ENCODE assay signal across 10 cellular contexts in the genomic region with DNA sequence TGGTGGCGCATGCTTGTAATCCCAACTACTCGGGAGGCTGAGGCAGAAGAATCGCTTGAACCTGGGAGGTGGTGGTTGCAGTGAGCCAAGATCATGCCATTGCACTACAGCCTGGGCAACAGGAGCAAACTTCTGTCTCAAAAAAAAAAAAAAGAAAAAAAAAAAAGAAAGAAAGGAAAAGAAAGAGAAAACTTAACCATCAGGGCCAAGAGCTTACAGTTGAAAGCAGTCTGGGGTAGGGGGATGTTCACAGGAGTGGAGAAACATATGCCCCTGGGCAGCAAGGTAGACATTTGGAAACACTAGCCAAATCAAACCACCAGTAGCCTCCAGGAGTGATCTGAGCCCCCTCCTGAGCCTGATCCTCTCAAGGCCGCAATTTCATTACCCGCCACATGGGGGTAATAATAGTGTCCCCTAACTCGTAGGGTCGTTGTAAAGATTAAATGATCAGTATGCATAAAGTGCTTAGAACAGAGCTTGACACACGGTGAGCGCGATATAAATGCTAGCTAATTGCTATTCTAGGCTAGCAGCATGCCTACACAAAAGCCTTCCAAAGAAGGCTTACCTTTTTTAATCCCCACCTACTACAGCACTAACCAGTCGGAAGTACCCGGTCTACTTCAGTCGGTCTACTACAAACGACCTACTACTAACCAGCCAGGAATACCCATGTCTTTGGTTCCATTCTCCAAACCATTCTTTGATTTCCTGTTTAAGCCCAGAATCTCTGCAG.
A peak's percentile ranks its signal among the peaks of the same experiment; 100 is the strongest.
DNase-seq lines count a peak whose midpoint lies in the region; ATAC-seq, FAIRE-seq and TF ChIP-seq lines count a peak whose summit lies in the region.
"Had no signal": no experiment of that assay in that cellular context is flagged by ENCODE, and none has a peak within 500 bp of the region (broad histone marks: within the 10 kb centered on the region; RNA-seq: fewer than 3 reads in every experiment).

No MANE protein-coding gene starts in this region.

- DNase-seq in cardiac muscle cell (ENCODE audit: low read depth in 1 of 2, low spot score in 1 of 2) (no peak), right atrium auricular region (ENCODE audit: low spot score) (no peak), fibroblast of villous mesenchyme (ENCODE audit: low read depth) (no peak), urothelium cell line (ENCODE audit: low spot score) (peak; percentile 39), HT-29 (ENCODE audit: low spot score) (no peak), prostate gland (ENCODE audit: low spot score) (no peak), Right ventricle myocardium superior (no peak)
- DNase-seq: activated naive CD4-positive, alpha-beta T cell treated with anti-CD3 and anti-CD28 coated beads, Interleukin-2, amount 50 U/mL, for 16 hours; CD4-positive, alpha-beta memory T cell had no signal

- no peaks in the 10 kb centered on the region for H3K9me3 ChIP-seq in cardiac muscle cell (ENCODE audit: low read depth)
- no peaks in the 10 kb centered on the region for H3K9me3 ChIP-seq in right atrium auricular region
- no peaks in the 10 kb centered on the region for H3K9me3 ChIP-seq in prostate gland

- peak; percentile 29 for TF ChIP-seq CTCF in cardiac muscle cell (IDR thresholded peaks at IDR 0.05; ENCODE audit: low read depth, low read length)
- TF ChIP-seq CTCF in right atrium auricular region (IDR thresholded peaks at IDR 0.05) = peak in 1 of 2 donors; percentile 24
- peak; percentile 10 for TF ChIP-seq CTCF in fibroblast of villous mesenchyme (IDR thresholded peaks at IDR 0.05; ENCODE audit: insufficient read depth, low read depth, low read length)
- TF ChIP-seq CTCF in prostate gland (IDR thresholded peaks at IDR 0.05) = peak in 1 of 4 experiments; percentile 12

- no peak overlapping the region for H3K27ac ChIP-seq in cardiac muscle cell
- no peak overlapping the region for H3K27ac ChIP-seq in right atrium auricular region
- H3K27ac ChIP-seq in prostate gland = peak overlapping the region in 1 of 2 donors; percentile 89

- TF ChIP-seq POLR2A in prostate gland (IDR thresholded peaks at IDR 0.05) = no peak

- WGBS in prostate gland = 84% methylated on average over 14 of the region's 14 CpGs

- H3K4me3 ChIP-seq in cardiac muscle cell = no peak overlapping the region
- H3K4me3 ChIP-seq in right atrium auricular region = no peak overlapping the region
- H3K4me3 ChIP-seq in fibroblast of villous mesenchyme (ENCODE audit: low read depth, low read length) = no peak overlapping the region
- no peak overlapping the region for H3K4me3 ChIP-seq in prostate gland

- intact Hi-C loops in prostate gland (cut with DNase I) = loop anchor here (5.0 to 10.0 kb wide), 2 partner anchors 93 to 94 kb away; no protein-coding TSS in a partner anchor
- intact Hi-C loops in Right ventricle myocardium superior (cut with DNase I) = no loop called here

- FAIRE-seq in urothelium cell line (lab: Jason Lieb, UNC) = no peak

- H3K36me3 ChIP-seq in cardiac muscle cell (no peaks in the 10 kb centered on the region), right atrium auricular region (no peaks in the 10 kb centered on the region), prostate gland (no peaks in the 10 kb centered on the region)

- 0 out of 3 replicates have a peak, but pooled peaks have one; percentile 22 for ATAC-seq in SK-N-SH treated with all-trans-retinoic acid at 6 μM for 48 hours
- no peak for ATAC-seq in Right ventricle myocardium superior (ENCODE audit: poor library complexity)

- H3K27me3 ChIP-seq in cardiac muscle cell (peaks cover 15% of the 10 kb centered on the region), right atrium auricular region (no peaks in the 10 kb centered on the region), prostate gland (replicated peaks; ENCODE audit: insufficient read depth) (no peaks in the 10 kb centered on the region)

- H3K4me1 ChIP-seq in cardiac muscle cell (ENCODE audit: low read depth) (no peaks in the 10 kb centered on the region), right atrium auricular region (peaks cover 0 to 17% of the 10 kb centered on the region in 2 donors), prostate gland (replicated peaks) (no peaks in the 10 kb centered on the region)

TF ChIP-seq in SK-N-SH treated with all-trans-retinoic acid at 6 μM for 48 hours, 23 proteins besides CTCF, POLR2A, EP300 and RAD21:
- TF ChIP-seq CREB5 (CRISPR knock-in tag; IDR thresholded peaks at IDR 0.05; ENCODE audit: low read depth) (no peak), ARNTL (CRISPR knock-in tag; IDR thresholded peaks at IDR 0.05; ENCODE audit: borderline replicate concordance, low read depth) (no peak), GLIS3 (CRISPR knock-in tag; IDR thresholded peaks at IDR 0.05) (no peak), SNAI2 (CRISPR knock-in tag; IDR thresholded peaks at IDR 0.05) (no peak), ZC3H10 (CRISPR knock-in tag; IDR thresholded peaks at IDR 0.05) (no peak), TOX (CRISPR knock-in tag; IDR thresholded peaks at IDR 0.05; ENCODE audit: borderline replicate concordance) (no peak), TCF4 (CRISPR knock-in tag; IDR thresholded peaks at IDR 0.05; ENCODE audit: borderline replicate concordance) (no peak), ZFP3 (CRISPR knock-in tag; IDR thresholded peaks at IDR 0.05) (no peak), OSR1 (CRISPR knock-in tag; IDR thresholded peaks at IDR 0.05) (no peak), BACH2 (CRISPR knock-in tag; IDR thresholded peaks at IDR 0.05; ENCODE audit: borderline replicate concordance) (no peak), ZNF8 (CRISPR knock-in tag; IDR thresholded peaks at IDR 0.05) (no peak), ZFP30 (CRISPR knock-in tag; IDR thresholded peaks at IDR 0.05) (no peak)
- TF ChIP-seq, protein P1, sequence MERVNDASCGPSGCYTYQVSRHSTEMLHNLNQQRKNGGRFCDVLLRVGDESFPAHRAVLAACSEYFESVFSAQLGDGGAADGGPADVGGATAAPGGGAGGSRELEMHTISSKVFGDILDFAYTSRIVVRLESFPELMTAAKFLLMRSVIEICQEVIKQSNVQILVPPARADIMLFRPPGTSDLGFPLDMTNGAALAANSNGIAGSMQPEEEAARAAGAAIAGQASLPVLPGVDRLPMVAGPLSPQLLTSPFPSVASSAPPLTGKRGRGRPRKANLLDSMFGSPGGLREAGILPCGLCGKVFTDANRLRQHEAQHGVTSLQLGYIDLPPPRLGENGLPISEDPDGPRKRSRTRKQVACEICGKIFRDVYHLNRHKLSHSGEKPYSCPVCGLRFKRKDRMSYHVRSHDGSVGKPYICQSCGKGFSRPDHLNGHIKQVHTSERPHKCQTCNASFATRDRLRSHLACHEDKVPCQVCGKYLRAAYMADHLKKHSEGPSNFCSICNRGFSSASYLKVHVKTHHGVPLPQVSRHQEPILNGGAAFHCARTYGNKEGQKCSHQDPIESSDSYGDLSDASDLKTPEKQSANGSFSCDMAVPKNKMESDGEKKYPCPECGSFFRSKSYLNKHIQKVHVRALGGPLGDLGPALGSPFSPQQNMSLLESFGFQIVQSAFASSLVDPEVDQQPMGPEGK (CRISPR knock-in tag; IDR thresholded peaks at IDR 0.05; ENCODE audit: borderline replicate concordance) = no peak
